ENCODE assay signal across 9 cellular contexts in genomic region chr2:174607989-174608865, GRCh38. TPM values are rescaled to one million over a fixed set of nuclear protein-coding genes. Genes with fewer than 3 reads are reported as not detected.
DNase-seq lines count a peak whose midpoint lies in the region; ATAC-seq and TF ChIP-seq lines count a peak whose summit lies in the region.
"Had no signal": no experiment of that assay in that cellular context is flagged by ENCODE, and none has a peak within 500 bp of the region (broad histone marks: within the 10 kb centered on the region; RNA-seq: fewer than 3 reads in every experiment).

No MANE protein-coding gene starts in this region.

- peak overlapping the region; percentile 84 to 97 (median 94) for H3K27ac Mint-ChIP-seq in CD4-positive, alpha-beta memory T cell
- H3K27ac Mint-ChIP-seq in activated naive CD4-positive, alpha-beta T cell treated with anti-CD3 and anti-CD28 coated beads, Interleukin-2, amount 50 U/mL, for 72 hours, result peak overlapping the region; percentile 89 to 93

- no peaks in the 10 kb centered on the region for H3K9me3 ChIP-seq in CD4-positive, alpha-beta memory T cell (ENCODE audit: control insufficient read depth in 1 of 2, low read length in 2 of 2)
- no peaks in the 10 kb centered on the region for H3K9me3 ChIP-seq in upper lobe of right lung

- no peaks in the 10 kb centered on the region for H3K27me3 Mint-ChIP-seq in CD4-positive, alpha-beta memory T cell

- ATAC-seq in GM19395 (IDR thresholded peaks at IDR 0.05; ENCODE audit: unreplicated experiment) (peak; percentile 70), HG03175 (IDR thresholded peaks at IDR 0.05; ENCODE audit: unreplicated experiment) (peak; percentile 69), upper lobe of right lung (no peak)
- peak; percentile 72 to 75 for ATAC-seq in activated naive CD4-positive, alpha-beta T cell treated with anti-CD3 and anti-CD28 coated beads, Interleukin-2, amount 50 U/mL, for 72 hours

- peak overlapping the region in 1 of 2 donors; percentile 19 for H3K4me3 ChIP-seq in CD4-positive, alpha-beta memory T cell (ENCODE audit: low read length in 2 of 2)
- H3K4me3 ChIP-seq in upper lobe of right lung, result no peak overlapping the region
- H3K4me3 ChIP-seq: SK-N-MC had no signal

- peak overlapping the region; percentile 77 for H3K27ac ChIP-seq in CD4-positive, alpha-beta memory T cell (ENCODE audit: low read depth, low read length)
- H3K27ac ChIP-seq in upper lobe of right lung, result no peak overlapping the region
- H3K27ac ChIP-seq: SK-N-MC had no signal

- intact Hi-C loops in CD4-positive, alpha-beta memory T cell (cut with micrococcal nuclease), result loop anchor here (1.0 to 2.0 kb wide), 2 partner anchors 10 to 27 kb away; no protein-coding TSS in a partner anchor
- intact Hi-C loops in upper lobe of right lung (cut with DNase I), result no loop called here

- H3K36me3 ChIP-seq in CD4-positive, alpha-beta memory T cell (ENCODE audit: insufficient read depth, low read length), result no peaks in the 10 kb centered on the region
- peaks cover 5% of the 10 kb centered on the region for H3K36me3 ChIP-seq in upper lobe of right lung

- peaks cover 66 to 96% (median 75%) of the 10 kb centered on the region in 4 donors for H3K4me1 Mint-ChIP-seq in CD4-positive, alpha-beta memory T cell

- no peaks in the 10 kb centered on the region for H3K27me3 ChIP-seq in CD4-positive, alpha-beta memory T cell (ENCODE audit: insufficient read depth, low read length)
- no peaks in the 10 kb centered on the region for H3K27me3 ChIP-seq in upper lobe of right lung

- in situ Hi-C loops in ACHN (cut with HindIII; ENCODE audit: low pct_ligation_motif_present, low pct_unique_long_range_greater_than_20kb, low sequenced_read_pairs), result no loop called here

- peak in 4 of 5 donors; percentile 50 to 88 (median 58) for DNase-seq in CD4-positive, alpha-beta memory T cell
- no peak for DNase-seq in activated naive CD4-positive, alpha-beta T cell treated with anti-CD3 and anti-CD28 coated beads, Interleukin-2, amount 50 U/mL, for 72 hours (ENCODE audit: low spot score in 2 of 2)
- DNase-seq in upper lobe of right lung, result no peak
- no peak for DNase-seq in NOMO-1 (lab: John Stamatoyannopoulos, UW; ENCODE audit: unreplicated experiment in 2 of 2)
- no peak for DNase-seq in midbrain (lab: John Stamatoyannopoulos, UW)
- DNase-seq in ACHN, result no peak

- H3K4me1 ChIP-seq in CD4-positive, alpha-beta memory T cell (ENCODE audit: insufficient read depth, low read length), result peaks cover 82% of the 10 kb centered on the region
- H3K4me1 ChIP-seq in upper lobe of right lung, result peaks cover 5% of the 10 kb centered on the region

- H3K4me3 Mint-ChIP-seq in CD4-positive, alpha-beta memory T cell, result peak overlapping the region in 7 of 8 donors; percentile 50 to 78 (median 64)

- H3K9me3 Mint-ChIP-seq in CD4-positive, alpha-beta memory T cell, result no peaks in the 10 kb centered on the region
- H3K9me3 Mint-ChIP-seq in activated naive CD4-positive, alpha-beta T cell treated with anti-CD3 and anti-CD28 coated beads, Interleukin-2, amount 50 U/mL, for 72 hours, result no peaks in the 10 kb centered on the region

- H3K36me3 Mint-ChIP-seq in CD4-positive, alpha-beta memory T cell, result peaks cover 19 to 36% of the 10 kb centered on the region in 2 donors
- H3K36me3 Mint-ChIP-seq in activated naive CD4-positive, alpha-beta T cell treated with anti-CD3 and anti-CD28 coated beads, Interleukin-2, amount 50 U/mL, for 72 hours, result peaks cover 12 to 36% of the 10 kb centered on the region in 2 donors

- TF ChIP-seq CTCF in upper lobe of right lung (IDR thresholded peaks at IDR 0.05), result no peak

- POLR2A ChIA-PET in CD4-positive, alpha-beta memory T cell (lab: Charles Lee; ENCODE audit: partially characterized antibody), result interaction anchor here (0.8 to 15.0 kb wide), 12 partner anchors 10 to 79 kb away, joined by 3 to 233 read pairs (median 3); partner anchors contain the start of gene WIPF1

- CTCF ChIA-PET in CD4-positive, alpha-beta memory T cell (lab: Charles Lee; ENCODE audit: partially characterized antibody), result interaction anchor here (0.7 to 21.7 kb wide), 10 partner anchors 7 to 145 kb away, joined by 3 to 430 read pairs (median 4); no protein-coding TSS in a partner anchor

RNA-seq across cellular contexts. Expression of gene WIPF1, which starts 10.6 kb away (rescaled TPM):
- 100 to 1,000 TPM; 483 to 484 TPM for total RNA-seq in CD4-positive, alpha-beta memory T cell
- 100 to 1,000 TPM in 1 of 2 donors, 10 to 100 TPM in 1; 79.2 to 169 TPM for polyA plus RNA-seq in CD4-positive, alpha-beta memory T cell
- total RNA-seq in activated naive CD4-positive, alpha-beta T cell treated with anti-CD3 and anti-CD28 coated beads, Interleukin-2, amount 50 U/mL, for 72 hours, result 100 to 1,000 TPM; 138 to 262 TPM
- total RNA-seq in upper lobe of right lung, result 71.5 TPM

Comparison
In these comparisons a context has a peak if more than half of its experiments do, and no peak if none do; other contexts are left out.
1. DNase-seq: peak in CD4-positive, alpha-beta memory T cell (4 of 5); none in activated naive CD4-positive, alpha-beta T cell treated with anti-CD3 and anti-CD28 coated beads, Interleukin-2, amount 50 U/mL, for 72 hours (0 of 2), upper lobe of right lung (single experiment), NOMO-1 (0 of 2), midbrain (single experiment) and ACHN (single experiment).